Comparison of ENCODE assay signal across 18 cellular contexts in the genomic region with DNA sequence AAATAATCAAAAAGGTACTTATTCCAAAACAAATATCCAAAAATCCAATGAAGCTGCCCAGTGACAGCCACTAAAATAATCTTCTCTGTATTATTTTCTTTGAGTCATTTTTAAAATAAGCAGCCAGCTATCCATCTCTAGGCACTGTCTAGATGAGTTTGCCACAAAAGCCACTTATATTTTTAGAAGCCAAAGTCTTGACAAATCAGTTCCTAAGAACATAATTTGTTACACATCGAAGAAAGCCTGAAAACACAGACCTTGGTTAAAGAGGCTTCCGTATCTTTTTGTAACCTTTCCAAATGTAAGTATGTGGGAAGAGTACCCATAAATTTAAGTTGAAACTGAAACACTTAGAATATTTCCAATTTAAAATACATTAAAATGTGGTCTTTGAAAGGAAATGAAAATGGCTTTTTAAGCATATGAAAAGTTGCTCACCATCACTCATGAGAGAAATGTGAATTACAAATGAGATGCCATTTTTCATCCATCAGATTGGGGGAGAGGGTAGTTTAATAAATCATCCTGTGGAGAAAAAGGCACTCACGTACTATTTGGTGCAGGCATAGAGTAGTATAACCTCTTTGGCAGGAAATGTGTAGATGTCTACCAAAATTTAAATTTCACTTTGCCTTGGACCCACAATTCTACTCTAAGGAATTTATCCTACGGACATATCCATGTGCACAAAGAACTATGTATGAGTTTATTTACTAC.
DNase-seq lines count a peak whose midpoint lies in the region; ATAC-seq, FAIRE-seq and TF ChIP-seq lines count a peak whose summit lies in the region.
"Had no signal": no experiment of that assay in that cellular context is flagged by ENCODE, and none has a peak within 500 bp of the region (broad histone marks: within the 10 kb centered on the region; RNA-seq: fewer than 3 reads in every experiment).

No MANE protein-coding gene starts in this region.

- TF ChIP-seq CTCF in nephron progenitor cell (IDR thresholded peaks at IDR 0.05), result no peak

- H3K4me3 Mint-ChIP-seq in activated naive CD8-positive, alpha-beta T cell treated with anti-CD3 and anti-CD28 coated beads, Interleukin-2, amount 10 ng/mL, durations not matched to agents 7 days and 5 days, result peak overlapping the region; percentile 21
- H3K4me3 Mint-ChIP-seq in nephron progenitor cell, result no peak overlapping the region
- H3K4me3 Mint-ChIP-seq: stimulated activated effector memory CD8-positive, alpha-beta T cell treated with anti-CD3 and anti-CD28 coated beads, Interleukin-12 subunit alpha, Interleukin-12 subunit beta, amount 100 ng/mL, for 72 hours; T-helper 1 cell treated with Interleukin-12 subunit alpha and Interleukin-12 subunit beta and Interleukin-4 antibody, amounts not matched to agents 30 μg/mL and 1 μg/mL, for 36 hours; type B pancreatic cell had no signal

- peaks cover 42% of the 10 kb centered on the region for H3K4me1 Mint-ChIP-seq in activated naive CD8-positive, alpha-beta T cell treated with anti-CD3 and anti-CD28 coated beads, Interleukin-2, amount 10 ng/mL, durations not matched to agents 7 days and 5 days
- H3K4me1 Mint-ChIP-seq in nephron progenitor cell, result peaks cover 53% of the 10 kb centered on the region

- H3K27me3 Mint-ChIP-seq in activated naive CD8-positive, alpha-beta T cell treated with anti-CD3 and anti-CD28 coated beads, Interleukin-2, amount 10 ng/mL, durations not matched to agents 7 days and 5 days, result no peaks in the 10 kb centered on the region
- H3K27me3 Mint-ChIP-seq in nephron progenitor cell (ENCODE audit: low read depth, poor library complexity), result no peaks in the 10 kb centered on the region
- H3K27me3 Mint-ChIP-seq: type B pancreatic cell had no signal

- peak; percentile 33 for FAIRE-seq in GM12891 (lab: Jason Lieb, UNC)
- FAIRE-seq: frontal cortex had no signal

- no peak for DNase-seq in GM12891 (ENCODE audit: insufficient read length, low spot score)
- DNase-seq in activated naive CD8-positive, alpha-beta T cell treated with anti-CD3 and anti-CD28 coated beads, Interleukin-2, amount 10 ng/mL, durations not matched to agents 7 days and 5 days, result no peak
- DNase-seq in nephron progenitor cell, result no peak
- no peak for DNase-seq in dermis blood vessel endothelial cell
- DNase-seq in activated effector memory CD4-positive, alpha-beta T cell treated with Interleukin-2 at 50 U/mL for 16 hours, result no peak
- no peak for DNase-seq in NOMO-1 (lab: John Stamatoyannopoulos, UW; ENCODE audit: unreplicated experiment in 2 of 2)
- no peak for DNase-seq in mesenteric fat pad (ENCODE audit: low spot score)
- DNase-seq: BE2C, KBM-7, NCI-H1417, NCI-H226, WERI-Rb-1 had no signal

- H3K27ac Mint-ChIP-seq in activated naive CD8-positive, alpha-beta T cell treated with anti-CD3 and anti-CD28 coated beads, Interleukin-2, amount 10 ng/mL, durations not matched to agents 7 days and 5 days, result peak overlapping the region; percentile 34
- peak overlapping the region; percentile 93 for H3K27ac Mint-ChIP-seq in nephron progenitor cell
- H3K27ac Mint-ChIP-seq: T-helper 1 cell treated with Interleukin-12 subunit alpha and Interleukin-12 subunit beta and Interleukin-4 antibody, amounts not matched to agents 30 μg/mL and 1 μg/mL, for 36 hours had no signal

- peak; percentile 49 for ATAC-seq in HG02885 (IDR thresholded peaks at IDR 0.05; ENCODE audit: poor library complexity, unreplicated experiment)
- peak; percentile 42 for ATAC-seq in activated naive CD8-positive, alpha-beta T cell treated with anti-CD3 and anti-CD28 coated beads, Interleukin-2, amount 10 ng/mL, durations not matched to agents 7 days and 5 days (ENCODE audit: low read depth)
- ATAC-seq: left lobe of liver; stimulated activated effector memory CD8-positive, alpha-beta T cell treated with anti-CD3 and anti-CD28 coated beads, Interleukin-12 subunit alpha, Interleukin-12 subunit beta, amount 100 ng/mL, for 72 hours had no signal

- H3K36me3 Mint-ChIP-seq in activated naive CD8-positive, alpha-beta T cell treated with anti-CD3 and anti-CD28 coated beads, Interleukin-2, amount 10 ng/mL, durations not matched to agents 7 days and 5 days, result peaks cover 53% of the 10 kb centered on the region
- H3K36me3 Mint-ChIP-seq in nephron progenitor cell (ENCODE audit: low read depth), result peaks cover 31% of the 10 kb centered on the region

- TF ChIP-seq POLR2A in GM12891 (IDR thresholded peaks at IDR 0.05; ENCODE audit: low read depth, low read length), result no peak

- POLR2A ChIA-PET in activated naive CD8-positive, alpha-beta T cell treated with anti-CD3 and anti-CD28 coated beads, Interleukin-2, amount 10 ng/mL, durations not matched to agents 7 days and 5 days (lab: Charles Lee), result no interaction called here

- H3K9me3 Mint-ChIP-seq in activated naive CD8-positive, alpha-beta T cell treated with anti-CD3 and anti-CD28 coated beads, Interleukin-2, amount 10 ng/mL, durations not matched to agents 7 days and 5 days, result no peaks in the 10 kb centered on the region
- H3K9me3 Mint-ChIP-seq in nephron progenitor cell, result no peaks in the 10 kb centered on the region
- H3K9me3 Mint-ChIP-seq: stimulated activated effector memory CD8-positive, alpha-beta T cell treated with anti-CD3 and anti-CD28 coated beads, Interleukin-12 subunit alpha, Interleukin-12 subunit beta, amount 100 ng/mL, for 72 hours; T-helper 1 cell treated with Interleukin-12 subunit alpha and Interleukin-12 subunit beta and Interleukin-4 antibody, amounts not matched to agents 30 μg/mL and 1 μg/mL, for 36 hours; type B pancreatic cell had no signal

TF ChIP-seq in GM12891, 5 proteins besides CTCF, POLR2A, EP300 and RAD21:
- TF ChIP-seq PAX5 (IDR thresholded peaks at IDR 0.05; ENCODE audit: insufficient read depth, low read length, severe bottlenecking), result no peak
TF ChIP-seq in GM12891: peak in this region for 0.
